24 cellular contexts compared by ENCODE assay signal in the genomic region with DNA sequence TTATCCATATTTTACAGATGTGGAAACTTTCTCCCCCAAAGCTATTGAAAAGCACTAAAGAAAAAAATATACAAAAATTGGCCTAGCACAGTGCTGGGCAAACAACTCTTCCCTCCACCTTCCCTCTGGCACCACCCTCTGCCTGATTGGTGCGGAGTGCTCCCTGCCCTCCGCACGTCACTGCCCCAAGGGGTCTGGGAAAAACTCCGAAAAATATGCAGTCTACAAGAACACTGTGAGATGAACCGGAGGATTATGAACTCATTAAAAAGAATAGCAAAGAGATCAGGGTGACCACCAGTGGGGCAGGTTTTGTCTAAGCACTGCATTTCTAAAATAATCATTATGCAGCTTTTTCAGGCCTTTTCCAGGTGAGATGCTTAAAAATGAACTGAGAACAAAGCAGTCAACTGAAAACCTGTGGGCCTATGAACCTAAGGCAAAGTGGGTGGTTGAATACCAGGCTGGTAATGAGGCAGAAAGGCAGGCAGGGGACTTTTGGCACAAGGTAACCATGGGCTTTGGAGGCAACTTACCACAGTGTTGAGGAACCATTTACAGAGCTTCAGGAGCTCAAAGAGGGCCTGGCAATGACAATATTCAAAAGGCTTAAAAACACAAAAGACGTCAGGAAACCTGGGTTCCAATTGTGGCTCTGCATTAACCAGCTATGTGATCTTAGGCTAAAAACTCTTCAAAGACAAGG. TPM values are rescaled to one million over a fixed set of nuclear protein-coding genes. Genes with fewer than 3 reads are reported as not detected.
A peak's percentile ranks its signal among the peaks of the same experiment; 100 is the strongest.
DNase-seq lines count a peak whose midpoint lies in the region; ATAC-seq lines count a peak whose summit lies in the region.
"Had no signal": no experiment of that assay in that cellular context is flagged by ENCODE, and none has a peak within 500 bp of the region (broad histone marks: within the 10 kb centered on the region; RNA-seq: fewer than 3 reads in every experiment).

No MANE protein-coding gene starts in this region.

- no peaks in the 10 kb centered on the region for H3K9me3 Mint-ChIP-seq in CD4-positive, CD25-positive, alpha-beta regulatory T cell
- H3K9me3 Mint-ChIP-seq in activated CD8-positive, alpha-beta T cell treated with anti-CD3 and anti-CD28 coated beads, Interleukin-2, amount 10 ng/mL, durations not matched to agents 7 days and 5 days (ENCODE audit: insufficient read depth), result no peaks in the 10 kb centered on the region
- H3K9me3 Mint-ChIP-seq: activated CD4-positive, alpha-beta T cell treated with anti-CD3 and anti-CD28 coated beads, Interleukin-2, amount 10 ng/mL, durations not matched to agents 7 days and 5 days had no signal

- H3K36me3 Mint-ChIP-seq in CD4-positive, CD25-positive, alpha-beta regulatory T cell, result peaks cover 19% of the 10 kb centered on the region
- H3K36me3 Mint-ChIP-seq in activated CD8-positive, alpha-beta T cell treated with anti-CD3 and anti-CD28 coated beads, Interleukin-2, amount 10 ng/mL, durations not matched to agents 7 days and 5 days (ENCODE audit: low read depth), result peaks cover 25% of the 10 kb centered on the region

- peaks cover 54 to 94% (median 84%) of the 10 kb centered on the region in 4 donors for H3K4me1 Mint-ChIP-seq in CD4-positive, CD25-positive, alpha-beta regulatory T cell
- peaks cover 83% of the 10 kb centered on the region for H3K4me1 Mint-ChIP-seq in activated CD8-positive, alpha-beta T cell treated with anti-CD3 and anti-CD28 coated beads, Interleukin-2, amount 10 ng/mL, durations not matched to agents 7 days and 5 days (ENCODE audit: low read depth)

- no peak for DNase-seq in CD4-positive, CD25-positive, alpha-beta regulatory T cell
- DNase-seq in Caki2 (ENCODE audit: low read depth) (peak; percentile 97), left kidney (ENCODE audit: low read depth, low spot score) (peak; percentile 78), MG63 (no peak), amniotic stem cell (lab: John Stamatoyannopoulos, UW) (no peak), NCI-H1092 (lab: John Stamatoyannopoulos, UW) (no peak)
- no peak for DNase-seq in activated CD8-positive, alpha-beta T cell treated with anti-CD3 and anti-CD28 coated beads, Interleukin-2, amount 10 ng/mL, durations not matched to agents 7 days and 5 days
- DNase-seq: activated CD4-positive, alpha-beta T cell treated with anti-CD3 and anti-CD28 coated beads, Interleukin-2, amount 10 ng/mL, durations not matched to agents 7 days and 5 days; GDM1; hippocampal formation; islet precursor cell; mesendoderm; NCI-H1048; NCI-H2081 treated with DMSO at 0.1 percent for 48 hours; NCI-H748 treated with DMSO at 0.1 percent for 48 hours; PC-9; psoas muscle; SK-N-SH; stimulated activated CD4-positive, alpha-beta T cell treated with anti-CD3 and anti-CD28 coated beads, Interleukin-4, amount 100 ng/mL, for 4 hours; testis had no signal

- in situ Hi-C loops in Caki2 (cut with HindIII; ENCODE audit: low pct_unique_long_range_greater_than_20kb, low sequenced_read_pairs), result no loop called here

- H3K4me3 Mint-ChIP-seq in CD4-positive, CD25-positive, alpha-beta regulatory T cell, result peak overlapping the region in 3 of 4 donors; percentile 4 to 71 (median 24)
- no peak overlapping the region for H3K4me3 Mint-ChIP-seq in activated CD8-positive, alpha-beta T cell treated with anti-CD3 and anti-CD28 coated beads, Interleukin-2, amount 10 ng/mL, durations not matched to agents 7 days and 5 days
- H3K4me3 Mint-ChIP-seq: activated CD4-positive, alpha-beta T cell treated with anti-CD3 and anti-CD28 coated beads, Interleukin-2, amount 10 ng/mL, durations not matched to agents 7 days and 5 days had no signal

- POLR2A ChIA-PET in activated CD8-positive, alpha-beta T cell treated with anti-CD3 and anti-CD28 coated beads, Interleukin-2, amount 10 ng/mL, durations not matched to agents 7 days and 5 days (lab: Charles Lee), result no interaction called here

- H3K4me3 ChIP-seq in CD4-positive, CD25-positive, alpha-beta regulatory T cell (ENCODE audit: low read depth, low read length), result no peak overlapping the region
- no peak overlapping the region for H3K4me3 ChIP-seq in MG63
- H3K4me3 ChIP-seq: ascending aorta, PC-9, psoas muscle, smooth muscle cell, testis had no signal

- peak overlapping the region in 2 of 3 donors; percentile 85 to 96 for H3K27ac Mint-ChIP-seq in CD4-positive, CD25-positive, alpha-beta regulatory T cell
- peak overlapping the region; percentile 27 for H3K27ac Mint-ChIP-seq in activated CD8-positive, alpha-beta T cell treated with anti-CD3 and anti-CD28 coated beads, Interleukin-2, amount 10 ng/mL, durations not matched to agents 7 days and 5 days
- H3K27ac Mint-ChIP-seq: activated CD4-positive, alpha-beta T cell treated with anti-CD3 and anti-CD28 coated beads, Interleukin-2, amount 10 ng/mL, durations not matched to agents 7 days and 5 days had no signal

- H3K4me1 ChIP-seq in CD4-positive, CD25-positive, alpha-beta regulatory T cell (ENCODE audit: control insufficient read depth, insufficient read depth, low read length, poor library complexity, severe bottlenecking), result peaks cover 59% of the 10 kb centered on the region

- CTCF ChIA-PET in activated CD8-positive, alpha-beta T cell treated with anti-CD3 and anti-CD28 coated beads, Interleukin-2, amount 10 ng/mL, durations not matched to agents 7 days and 5 days (lab: Charles Lee), result interaction anchor here (1.0 to 13.7 kb wide), 6 partner anchors 11 to 128 kb away, joined by 3 to 219 read pairs (median 4); no protein-coding TSS in a partner anchor

- H3K27me3 ChIP-seq in CD4-positive, CD25-positive, alpha-beta regulatory T cell (ENCODE audit: control insufficient read depth, insufficient read depth, low read length), result no peaks in the 10 kb centered on the region
- no peaks in the 10 kb centered on the region for H3K27me3 ChIP-seq in MG63
- H3K27me3 ChIP-seq: ascending aorta, testis had no signal

- no peaks in the 10 kb centered on the region for H3K27me3 Mint-ChIP-seq in CD4-positive, CD25-positive, alpha-beta regulatory T cell
- H3K27me3 Mint-ChIP-seq in activated CD8-positive, alpha-beta T cell treated with anti-CD3 and anti-CD28 coated beads, Interleukin-2, amount 10 ng/mL, durations not matched to agents 7 days and 5 days (ENCODE audit: low read depth), result no peaks in the 10 kb centered on the region
- H3K27me3 Mint-ChIP-seq: activated CD4-positive, alpha-beta T cell treated with anti-CD3 and anti-CD28 coated beads, Interleukin-2, amount 10 ng/mL, durations not matched to agents 7 days and 5 days had no signal

- no peak overlapping the region for H3K27ac ChIP-seq in CD4-positive, CD25-positive, alpha-beta regulatory T cell (ENCODE audit: insufficient read depth, low read length, poor library complexity, severe bottlenecking)
- H3K27ac ChIP-seq: ascending aorta, KMS-11, PC-9, psoas muscle, testis had no signal

- no peaks in the 10 kb centered on the region for H3K9me3 ChIP-seq in CD4-positive, CD25-positive, alpha-beta regulatory T cell (ENCODE audit: control insufficient read depth in 2 of 2, low read length in 2 of 2)
- no peaks in the 10 kb centered on the region for H3K9me3 ChIP-seq in MG63
- H3K9me3 ChIP-seq: ascending aorta, psoas muscle, SK-N-SH, testis had no signal

- peaks cover 6% of the 10 kb centered on the region for H3K36me3 ChIP-seq in CD4-positive, CD25-positive, alpha-beta regulatory T cell (ENCODE audit: control insufficient read depth, insufficient read depth, low read length)
- no peaks in the 10 kb centered on the region for H3K36me3 ChIP-seq in MG63
- H3K36me3 ChIP-seq: ascending aorta had no signal

- ATAC-seq in CD4-positive, CD25-positive, alpha-beta regulatory T cell (ENCODE audit: low read depth in 2 of 2), result no peak
- no peak for ATAC-seq in activated CD8-positive, alpha-beta T cell treated with anti-CD3 and anti-CD28 coated beads, Interleukin-2, amount 10 ng/mL, durations not matched to agents 7 days and 5 days
- no peak for ATAC-seq in GM18520 (IDR thresholded peaks at IDR 0.05; ENCODE audit: unreplicated experiment)
- ATAC-seq: psoas muscle had no signal

RNA-seq across cellular contexts. Expression of gene AAK1, which starts 57.5 kb away (rescaled TPM):
- 258 TPM for total RNA-seq in CD4-positive, CD25-positive, alpha-beta regulatory T cell
- polyA plus RNA-seq in CD4-positive, CD25-positive, alpha-beta regulatory T cell, result 10 to 100 TPM; 70.7 to 99.5 (median 72.4) TPM
- total RNA-seq in Caki2 (2014; rRNA removed; shearing (Covaris generic); ENCODE audit: low replicate concordance), result 15.9 and 19.1 TPM in 2 replicates
- total RNA-seq in activated CD8-positive, alpha-beta T cell treated with anti-CD3 and anti-CD28 coated beads, Interleukin-2, amount 10 ng/mL, durations not matched to agents 7 days and 5 days, result 100 to 1,000 TPM; 105 to 107 TPM
- total RNA-seq in MG63 (2014; rRNA removed; shearing (Covaris generic); ENCODE audit: low replicate concordance), result 9.4 and 10.9 TPM in 2 replicates

Comparison
In these comparisons a context has a peak if more than half of its experiments do, and no peak if none do; other contexts are left out.
1. DNase-seq: peak in Caki2 (single experiment) and left kidney (single experiment); none in CD4-positive, CD25-positive, alpha-beta regulatory T cell (0 of 3), activated CD8-positive, alpha-beta T cell treated with anti-CD3 and anti-CD28 coated beads, Interleukin-2, amount 10 ng/mL, durations not matched to agents 7 days and 5 days (single experiment), MG63 (single experiment), amniotic stem cell (single experiment) and NCI-H1092 (single experiment).